16 cellular contexts compared by ENCODE assay signal in the genomic region with DNA sequence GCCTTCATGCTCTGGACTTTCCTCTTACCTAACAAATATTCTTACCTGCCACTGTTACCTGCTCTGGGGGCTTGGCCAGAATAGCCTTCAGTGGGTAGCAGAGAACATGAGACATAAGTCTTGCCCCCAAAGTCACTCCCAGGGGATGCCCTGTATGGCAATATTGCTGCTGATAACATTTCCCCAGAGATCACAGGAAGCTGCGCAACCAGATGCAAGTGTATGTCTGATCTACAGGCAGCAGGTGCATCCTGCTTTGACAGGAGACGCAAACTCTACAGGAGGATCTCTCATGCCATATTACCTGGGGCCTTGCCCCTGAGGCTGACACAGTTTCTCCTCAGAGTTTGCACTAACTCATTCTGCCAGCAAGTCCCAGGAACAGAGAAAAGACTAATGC.
DNase-seq lines count a peak whose midpoint lies in the region; ATAC-seq and TF ChIP-seq lines count a peak whose summit lies in the region.
"Had no signal": no experiment of that assay in that cellular context is flagged by ENCODE, and none has a peak within 500 bp of the region (broad histone marks: within the 10 kb centered on the region; RNA-seq: fewer than 3 reads in every experiment).

No MANE protein-coding gene starts in this region.

- TF ChIP-seq CTCF in activated CD8-positive, alpha-beta T cell treated with anti-CD3 and anti-CD28 coated beads for 36 hours (IDR thresholded peaks at IDR 0.05): no peak

- peaks cover 6% of the 10 kb centered on the region for H3K9me3 Mint-ChIP-seq in activated CD8-positive, alpha-beta T cell treated with anti-CD3 and anti-CD28 coated beads for 36 hours
- peaks cover 0 to 8% (median 0%) of the 10 kb centered on the region in 9 donors for H3K9me3 Mint-ChIP-seq in naive thymus-derived CD8-positive, alpha-beta T cell

- H3K4me3 Mint-ChIP-seq in activated CD8-positive, alpha-beta T cell treated with anti-CD3 and anti-CD28 coated beads for 36 hours: no peak overlapping the region
- H3K4me3 Mint-ChIP-seq in naive thymus-derived CD8-positive, alpha-beta T cell: peak overlapping the region in 6 of 10 donors; percentile 1 to 51 (median 30)
- H3K4me3 Mint-ChIP-seq: GM23338 had no signal

- no peak for ATAC-seq in activated CD8-positive, alpha-beta T cell treated with anti-CD3 and anti-CD28 coated beads for 36 hours
- ATAC-seq in naive thymus-derived CD8-positive, alpha-beta T cell: peak; percentile 79 to 89
- no peak for ATAC-seq in HG02678 (IDR thresholded peaks at IDR 0.05; ENCODE audit: unreplicated experiment)
- ATAC-seq: GM23338 had no signal

- peak; percentile 70 for DNase-seq in activated effector memory CD4-positive, alpha-beta T cell treated with anti-CD3 and anti-CD28 coated beads, Interleukin-2, amount 50 U/mL, for 16 hours
- no peak for DNase-seq in activated effector memory CD4-positive, alpha-beta T cell treated with Interleukin-2 at 50 U/mL for 16 hours
- DNase-seq in NCI-H1436 (lab: John Stamatoyannopoulos, UW) (peak; percentile 88), SHP77 treated with DMSO at 0.1 percent for 48 hours (lab: John Stamatoyannopoulos, UW) (no peak), NCI-H774 (lab: John Stamatoyannopoulos, UW) (no peak)
- peak; percentile 32 for DNase-seq in activated CD8-positive, alpha-beta T cell treated with anti-CD3 and anti-CD28 coated beads for 36 hours
- DNase-seq in naive thymus-derived CD8-positive, alpha-beta T cell: peak in 6 of 10 donors; percentile 12 to 67 (median 38)
- DNase-seq: amygdala, DMS 273 treated with DMSO at 0.1 percent for 48 hours, head of caudate nucleus, IMR-90, kidney, NCI-H146, NCI-H526 had no signal

- peaks cover 47% of the 10 kb centered on the region for H3K4me1 Mint-ChIP-seq in activated CD8-positive, alpha-beta T cell treated with anti-CD3 and anti-CD28 coated beads for 36 hours (ENCODE audit: low read depth)
- peaks cover 22 to 70% (median 46%) of the 10 kb centered on the region in 4 donors for H3K4me1 Mint-ChIP-seq in naive thymus-derived CD8-positive, alpha-beta T cell
- H3K4me1 Mint-ChIP-seq: GM23338 had no signal

- H3K27me3 Mint-ChIP-seq in activated CD8-positive, alpha-beta T cell treated with anti-CD3 and anti-CD28 coated beads for 36 hours: no peaks in the 10 kb centered on the region
- no peaks in the 10 kb centered on the region for H3K27me3 Mint-ChIP-seq in naive thymus-derived CD8-positive, alpha-beta T cell

- CTCF ChIA-PET in activated CD8-positive, alpha-beta T cell treated with anti-CD3 and anti-CD28 coated beads for 36 hours (lab: Charles Lee): no interaction called here

- POLR2A ChIA-PET in activated CD8-positive, alpha-beta T cell treated with anti-CD3 and anti-CD28 coated beads for 36 hours (lab: Charles Lee): interaction anchor here (1.1 kb wide), 1 partner anchor 9 kb away, joined by 3 read pairs; no protein-coding TSS in a partner anchor
- POLR2A ChIA-PET in naive thymus-derived CD8-positive, alpha-beta T cell (lab: Charles Lee): no interaction called here

- intact Hi-C loops in activated CD8-positive, alpha-beta T cell treated with anti-CD3 and anti-CD28 coated beads for 36 hours (cut with micrococcal nuclease): loop anchor here (5.0 kb wide), 3 partner anchors 57 to 177 kb away; no protein-coding TSS in a partner anchor

- peaks cover 3% of the 10 kb centered on the region for H3K36me3 Mint-ChIP-seq in activated CD8-positive, alpha-beta T cell treated with anti-CD3 and anti-CD28 coated beads for 36 hours (ENCODE audit: low read depth)
- H3K36me3 Mint-ChIP-seq in naive thymus-derived CD8-positive, alpha-beta T cell: peaks cover 0 to 4% (median 0%) of the 10 kb centered on the region in 3 donors

- H3K27ac Mint-ChIP-seq in activated CD8-positive, alpha-beta T cell treated with anti-CD3 and anti-CD28 coated beads for 36 hours: no peak overlapping the region
- peak overlapping the region; percentile 53 to 89 (median 80) for H3K27ac Mint-ChIP-seq in naive thymus-derived CD8-positive, alpha-beta T cell
- H3K27ac Mint-ChIP-seq: GM23338 had no signal

Comparison
In these comparisons a context has a peak if more than half of its experiments do, and no peak if none do; other contexts are left out.
1. DNase-seq: peak in activated effector memory CD4-positive, alpha-beta T cell treated with anti-CD3 and anti-CD28 coated beads, Interleukin-2, amount 50 U/mL, for 16 hours (single experiment), NCI-H1436 (single experiment), activated CD8-positive, alpha-beta T cell treated with anti-CD3 and anti-CD28 coated beads for 36 hours (single experiment) and naive thymus-derived CD8-positive, alpha-beta T cell (6 of 10); none in activated effector memory CD4-positive, alpha-beta T cell treated with Interleukin-2 at 50 U/mL for 16 hours (single experiment), SHP77 treated with DMSO at 0.1 percent for 48 hours (single experiment) and NCI-H774 (single experiment).
2. ATAC-seq: peak in naive thymus-derived CD8-positive, alpha-beta T cell (2 of 2); none in activated CD8-positive, alpha-beta T cell treated with anti-CD3 and anti-CD28 coated beads for 36 hours (single experiment) and HG02678 (single experiment).